18 cellular contexts compared by ENCODE assay signal in the genomic region with DNA sequence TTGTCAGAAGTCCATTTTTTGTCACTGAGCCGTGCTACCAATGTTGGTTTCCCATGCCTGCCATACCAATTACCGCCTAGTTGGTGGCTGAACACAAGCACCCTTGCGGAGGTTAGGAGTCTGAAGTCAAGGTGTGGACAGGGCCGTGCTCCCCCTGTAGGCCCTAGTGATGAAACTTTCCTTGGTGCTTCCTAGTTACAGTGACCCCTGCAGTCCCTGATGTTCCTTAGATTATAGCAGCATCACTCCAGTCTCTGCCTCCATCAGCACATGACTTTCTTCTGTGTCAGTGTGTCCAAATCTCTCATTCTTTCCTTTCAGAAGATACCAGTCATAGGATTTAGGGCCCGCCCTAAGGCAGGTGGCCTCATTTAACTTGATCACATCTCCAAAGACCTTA.
DNase-seq lines count a peak whose midpoint lies in the region; ATAC-seq and TF ChIP-seq lines count a peak whose summit lies in the region.
"Had no signal": no experiment of that assay in that cellular context is flagged by ENCODE, and none has a peak within 500 bp of the region (broad histone marks: within the 10 kb centered on the region; RNA-seq: fewer than 3 reads in every experiment).

No MANE protein-coding gene starts in this region.

- DNase-seq in COR-L47 (lab: John Stamatoyannopoulos, UW) (peak; percentile 6), HuH-7 (ENCODE audit: low spot score) (peak; percentile 12), RKO (ENCODE audit: low spot score) (peak; percentile 12), iPS-NIHi11 (ENCODE audit: low spot score) (peak; percentile 61), vagina (ENCODE audit: extremely low spot score in 2 of 2) (no peak), AG08396 (ENCODE audit: low spot score) (no peak)
- DNase-seq: activated CD4-positive, alpha-beta T cell treated with anti-CD3 and anti-CD28 coated beads, Interleukin-2, amount 50 U/mL, for 1 hour; activated T-cell treated with anti-CD3 and anti-CD28 coated beads, Interleukin-2, amount 50 U/mL, for 24 hours; AML-193; DMS153; foreskin melanocyte; mucosa of descending colon; NCI-H1417; NCI-H446; ovary; stimulated activated naive CD8-positive, alpha-beta T cell treated with anti-CD3 and anti-CD28 coated beads, Interleukin-15, amount 100 ng/mL, for 72 hours had no signal

- intact Hi-C loops in vagina (cut with DNase I) = no loop called here

- H3K9me3 ChIP-seq in vagina = no peaks in the 10 kb centered on the region
- H3K9me3 ChIP-seq: mucosa of descending colon, ovary had no signal

- H3K36me3 ChIP-seq in vagina = no peaks in the 10 kb centered on the region
- H3K36me3 ChIP-seq: ovary had no signal

- H3K4me3 ChIP-seq in vagina = no peak overlapping the region
- H3K4me3 ChIP-seq: mucosa of descending colon, ovary had no signal

- H3K27me3 ChIP-seq in vagina = no peaks in the 10 kb centered on the region
- H3K27me3 ChIP-seq: ovary had no signal

- no peak for TF ChIP-seq CTCF in vagina (IDR thresholded peaks at IDR 0.05)

- ATAC-seq in GM21576 (IDR thresholded peaks at IDR 0.05; ENCODE audit: unreplicated experiment) (no peak), HG03039 (IDR thresholded peaks at IDR 0.05; ENCODE audit: unreplicated experiment) (no peak)
- ATAC-seq: mucosa of descending colon; stimulated activated naive CD8-positive, alpha-beta T cell treated with anti-CD3 and anti-CD28 coated beads, Interleukin-15, amount 100 ng/mL, for 72 hours had no signal

- no peaks in the 10 kb centered on the region for H3K4me1 ChIP-seq in vagina

- no peak for TF ChIP-seq POLR2A in vagina (IDR thresholded peaks at IDR 0.05)

- no peak overlapping the region for H3K27ac ChIP-seq in vagina
- H3K27ac ChIP-seq: ovary had no signal

Comparison
In these comparisons a context has a peak if more than half of its experiments do, and no peak if none do; other contexts are left out.
1. DNase-seq: peak in COR-L47 (single experiment), HuH-7 (single experiment), RKO (single experiment) and iPS-NIHi11 (single experiment); none in vagina (0 of 2) and AG08396 (single experiment).